Comparison of ENCODE assay signal across 22 cellular contexts in genomic region chr4:80136238-80136637, GRCh38.
"Had no signal": no experiment of that assay in that cellular context is flagged by ENCODE, and none has a peak within 500 bp of the region (broad histone marks: within the 10 kb centered on the region; RNA-seq: fewer than 3 reads in every experiment).

No MANE protein-coding gene starts in this region.

- H3K9me3 Mint-ChIP-seq: activated naive CD4-positive, alpha-beta T cell treated with anti-CD3 and anti-CD28 coated beads for 36 hours; activated naive CD8-positive, alpha-beta T cell treated with anti-CD3 and anti-CD28 coated beads, Interleukin-2, amount 50 U/mL, for 24 hours; activated T-cell treated with anti-CD3 and anti-CD28 coated beads, Interleukin-2, amount 50 U/mL, for 24 hours; brain; memory B cell; naive B cell; neural crest cell; stimulated activated naive CD8-positive, alpha-beta T cell treated with anti-CD3 and anti-CD28 coated beads, Interleukin-15, Interleukin-2, amounts not matched to agents 100 ng/mL and 50 ng/mL, for 24 hours had no signal

- H3K27ac ChIP-seq: coronary artery, gastroesophageal sphincter, heart left ventricle, vagina had no signal

- H3K4me1 ChIP-seq: gastroesophageal sphincter, vagina had no signal

- H3K4me1 Mint-ChIP-seq: brain, neural crest cell had no signal

- H3K27ac Mint-ChIP-seq: activated CD4-positive, alpha-beta T cell treated with anti-CD3 and anti-CD28 coated beads, Interleukin-2, amount 10 ng/mL, durations not matched to agents 24 days and 14 days; activated CD8-positive, alpha-beta T cell treated with anti-CD3 and anti-CD28 coated beads for 36 hours; activated naive CD4-positive, alpha-beta T cell treated with anti-CD3 and anti-CD28 coated beads for 36 hours; activated naive CD8-positive, alpha-beta T cell treated with anti-CD3 and anti-CD28 coated beads, Interleukin-2, amount 50 U/mL, for 24 hours; activated T-cell treated with anti-CD3 and anti-CD28 coated beads, Interleukin-2, amount 50 U/mL, for 24 hours; brain; memory B cell; progenitor cell of endocrine pancreas; stimulated activated naive CD8-positive, alpha-beta T cell treated with anti-CD3 and anti-CD28 coated beads, Interleukin-15, Interleukin-2, amounts not matched to agents 100 ng/mL and 50 ng/mL, for 24 hours; T-helper 2 cell treated with Interferon-gamma antibody and Interleukin-4, amounts not matched to agents 5 μg/mL and 100 μg/mL, for 36 hours had no signal

- H3K27me3 ChIP-seq: gastroesophageal sphincter, heart left ventricle, transverse colon, vagina had no signal

- H3K27me3 Mint-ChIP-seq: activated CD4-positive, alpha-beta T cell treated with anti-CD3 and anti-CD28 coated beads, Interleukin-2, amount 10 ng/mL, durations not matched to agents 24 days and 14 days; activated CD8-positive, alpha-beta T cell treated with anti-CD3 and anti-CD28 coated beads for 36 hours; activated naive CD8-positive, alpha-beta T cell treated with anti-CD3 and anti-CD28 coated beads, Interleukin-2, amount 50 U/mL, for 24 hours; activated T-cell treated with anti-CD3 and anti-CD28 coated beads, Interleukin-2, amount 50 U/mL, for 24 hours; memory B cell; naive B cell; stimulated activated naive CD8-positive, alpha-beta T cell treated with anti-CD3 and anti-CD28 coated beads, Interleukin-15, Interleukin-2, amounts not matched to agents 100 ng/mL and 50 ng/mL, for 24 hours had no signal

- H3K36me3 Mint-ChIP-seq: brain, memory B cell, naive B cell had no signal

- H3K4me3 Mint-ChIP-seq: activated CD4-positive, alpha-beta T cell treated with anti-CD3 and anti-CD28 coated beads, Interleukin-2, amount 10 ng/mL, durations not matched to agents 24 days and 14 days; activated CD8-positive, alpha-beta T cell treated with anti-CD3 and anti-CD28 coated beads for 36 hours; activated naive CD4-positive, alpha-beta T cell treated with anti-CD3 and anti-CD28 coated beads for 36 hours; activated naive CD8-positive, alpha-beta T cell treated with anti-CD3 and anti-CD28 coated beads, Interleukin-2, amount 50 U/mL, for 24 hours; activated T-cell treated with anti-CD3 and anti-CD28 coated beads, Interleukin-2, amount 50 U/mL, for 24 hours; brain; memory B cell; naive B cell; neural crest cell; stimulated activated naive CD8-positive, alpha-beta T cell treated with anti-CD3 and anti-CD28 coated beads, Interleukin-15, Interleukin-2, amounts not matched to agents 100 ng/mL and 50 ng/mL, for 24 hours; T-helper 2 cell treated with Interferon-gamma antibody and Interleukin-4, amounts not matched to agents 5 μg/mL and 100 μg/mL, for 36 hours had no signal

- DNase-seq: activated CD4-positive, alpha-beta T cell treated with anti-CD3 and anti-CD28 coated beads, Interleukin-2, amount 10 ng/mL, durations not matched to agents 24 days and 14 days; activated CD4-positive, CD25-positive, alpha-beta regulatory T cell; activated CD8-positive, alpha-beta T cell treated with anti-CD3 and anti-CD28 coated beads for 36 hours; activated naive CD4-positive, alpha-beta T cell treated with anti-CD3 and anti-CD28 coated beads for 36 hours; activated naive CD8-positive, alpha-beta T cell treated with anti-CD3 and anti-CD28 coated beads, Interleukin-2, amount 50 U/mL, for 24 hours; activated T-cell treated with anti-CD3 and anti-CD28 coated beads, Interleukin-2, amount 50 U/mL, for 24 hours; anterior cingulate cortex; heart left ventricle; kidney glomerular epithelial cell; left ventricle myocardium superior; naive B cell; transverse colon had no signal

- ATAC-seq: activated CD8-positive, alpha-beta T cell treated with anti-CD3 and anti-CD28 coated beads for 36 hours; activated naive CD8-positive, alpha-beta T cell treated with anti-CD3 and anti-CD28 coated beads, Interleukin-2, amount 50 U/mL, for 24 hours; esophagus mucosa; gastroesophageal sphincter; heart left ventricle; left ventricle myocardium superior had no signal

- H3K9me3 ChIP-seq: gastroesophageal sphincter, heart left ventricle, transverse colon, vagina had no signal

- H3K4me3 ChIP-seq: coronary artery, gastroesophageal sphincter, heart left ventricle, transverse colon, vagina had no signal

- H3K36me3 ChIP-seq: gastroesophageal sphincter, heart left ventricle, transverse colon, vagina had no signal
